15 cellular contexts compared by ENCODE assay signal in the genomic region with DNA sequence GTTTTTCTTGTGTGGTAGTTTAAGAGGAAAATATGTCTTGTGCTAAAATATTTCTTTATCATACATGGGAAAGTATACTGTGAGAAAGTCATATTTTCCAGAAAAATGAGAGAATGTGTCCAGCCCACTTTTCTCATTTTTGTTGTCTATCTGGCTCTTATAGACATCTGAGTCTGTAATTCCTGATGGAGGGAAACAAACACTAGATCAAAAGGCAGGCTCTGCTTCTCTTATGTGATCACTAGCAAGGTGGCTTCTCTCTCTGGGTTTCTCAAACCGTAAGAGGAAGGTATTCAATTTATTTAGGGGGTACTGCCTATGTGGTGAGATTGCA. TPM values are rescaled to one million over a fixed set of nuclear protein-coding genes. Genes with fewer than 3 reads are reported as not detected.
DNase-seq lines count a peak whose midpoint lies in the region; ATAC-seq, FAIRE-seq and TF ChIP-seq lines count a peak whose summit lies in the region.
"Had no signal": no experiment of that assay in that cellular context is flagged by ENCODE, and none has a peak within 500 bp of the region (broad histone marks: within the 10 kb centered on the region; RNA-seq: fewer than 3 reads in every experiment).

No MANE protein-coding gene starts in this region.

- peaks cover 28% of the 10 kb centered on the region for H3K4me1 Mint-ChIP-seq in activated CD4-positive, alpha-beta memory T cell treated with anti-CD3 and anti-CD28 coated beads for 36 hours (ENCODE audit: low read depth)
- H3K4me1 Mint-ChIP-seq in activated CD4-positive, alpha-beta memory T cell treated with anti-CD3 and anti-CD28 coated beads, Interleukin-2, amount 10 ng/mL, durations not matched to agents 7 days and 5 days: peaks cover 23% of the 10 kb centered on the region
- peaks cover 11 to 38% (median 14%) of the 10 kb centered on the region in 4 donors for H3K4me1 Mint-ChIP-seq in CD4-positive, CD25-positive, alpha-beta regulatory T cell
- peaks cover 14% of the 10 kb centered on the region for H3K4me1 Mint-ChIP-seq in central memory CD8-positive, alpha-beta T cell

- no peaks in the 10 kb centered on the region for H3K27me3 Mint-ChIP-seq in activated CD4-positive, alpha-beta memory T cell treated with anti-CD3 and anti-CD28 coated beads for 36 hours
- no peaks in the 10 kb centered on the region for H3K27me3 Mint-ChIP-seq in activated CD4-positive, alpha-beta memory T cell treated with anti-CD3 and anti-CD28 coated beads, Interleukin-2, amount 10 ng/mL, durations not matched to agents 7 days and 5 days
- no peaks in the 10 kb centered on the region for H3K27me3 Mint-ChIP-seq in CD4-positive, CD25-positive, alpha-beta regulatory T cell
- H3K27me3 Mint-ChIP-seq in central memory CD8-positive, alpha-beta T cell: no peaks in the 10 kb centered on the region

- no peak for FAIRE-seq in frontal cortex (lab: Jason Lieb, UNC)

- no peaks in the 10 kb centered on the region for H3K27me3 ChIP-seq in CD4-positive, CD25-positive, alpha-beta regulatory T cell (ENCODE audit: control insufficient read depth, insufficient read depth, low read length)

- H3K4me2 ChIP-seq in OCI-LY7 (ENCODE audit: low read length): no peak overlapping the region

- intact Hi-C loops in activated CD4-positive, alpha-beta memory T cell treated with anti-CD3 and anti-CD28 coated beads for 36 hours (cut with micrococcal nuclease): loop anchor here (1.0 to 2.0 kb wide), 4 partner anchors 15 to 171 kb away; a partner anchor contains a TSS
- intact Hi-C loops in OCI-LY7 (cut with micrococcal nuclease; ENCODE audit: unreplicated experiment): no loop called here

- H3K27ac Mint-ChIP-seq in activated CD4-positive, alpha-beta memory T cell treated with anti-CD3 and anti-CD28 coated beads for 36 hours: peak overlapping the region; percentile 35
- H3K27ac Mint-ChIP-seq in activated CD4-positive, alpha-beta memory T cell treated with anti-CD3 and anti-CD28 coated beads, Interleukin-2, amount 10 ng/mL, durations not matched to agents 7 days and 5 days: no peak overlapping the region
- H3K27ac Mint-ChIP-seq in CD4-positive, CD25-positive, alpha-beta regulatory T cell: peak overlapping the region in 2 of 3 donors; percentile 37 to 67
- H3K27ac Mint-ChIP-seq in central memory CD8-positive, alpha-beta T cell (ENCODE audit: low read depth): peak overlapping the region; percentile 2

- no peaks in the 10 kb centered on the region for H3K9me3 ChIP-seq in CD4-positive, CD25-positive, alpha-beta regulatory T cell (ENCODE audit: control insufficient read depth in 2 of 2, low read length in 2 of 2)
- no peaks in the 10 kb centered on the region for H3K9me3 ChIP-seq in OCI-LY7 (ENCODE audit: low read length)
- H3K9me3 ChIP-seq: HAP-1 had no signal

- H3K9me2 ChIP-seq in OCI-LY7 (ENCODE audit: insufficient read depth, low read length): no peaks in the 10 kb centered on the region

- no peaks in the 10 kb centered on the region for H3K36me3 ChIP-seq in CD4-positive, CD25-positive, alpha-beta regulatory T cell (ENCODE audit: control insufficient read depth, insufficient read depth, low read length)
- H3K36me3 ChIP-seq in OCI-LY7 (ENCODE audit: insufficient read depth, low read length): no peaks in the 10 kb centered on the region; the same call in 1 of the 2 replicates
- H3K36me3 ChIP-seq: HAP-1 had no signal

- H3K36me3 Mint-ChIP-seq in activated CD4-positive, alpha-beta memory T cell treated with anti-CD3 and anti-CD28 coated beads for 36 hours: no peaks in the 10 kb centered on the region
- H3K36me3 Mint-ChIP-seq in activated CD4-positive, alpha-beta memory T cell treated with anti-CD3 and anti-CD28 coated beads, Interleukin-2, amount 10 ng/mL, durations not matched to agents 7 days and 5 days (ENCODE audit: low read depth): no peaks in the 10 kb centered on the region
- H3K36me3 Mint-ChIP-seq in CD4-positive, CD25-positive, alpha-beta regulatory T cell: no peaks in the 10 kb centered on the region
- peaks cover 3% of the 10 kb centered on the region for H3K36me3 Mint-ChIP-seq in central memory CD8-positive, alpha-beta T cell (ENCODE audit: insufficient read depth)

- no peak for TF ChIP-seq CTCF in OCI-LY7 (conservative IDR thresholded peaks at IDR 0.05; ENCODE audit: low read length)

- no peaks in the 10 kb centered on the region for H3K79me2 ChIP-seq in OCI-LY7 (ENCODE audit: insufficient read depth, low read depth, low read length)

- H3K4me3 ChIP-seq in CD4-positive, CD25-positive, alpha-beta regulatory T cell (ENCODE audit: low read depth, low read length): no peak overlapping the region
- no peak overlapping the region for H3K4me3 ChIP-seq in OCI-LY7 (ENCODE audit: low read depth, low read length, poor library complexity, severe bottlenecking)
- H3K4me3 ChIP-seq: HAP-1 had no signal

- no peak for DNase-seq in activated CD4-positive, alpha-beta memory T cell treated with anti-CD3 and anti-CD28 coated beads for 36 hours
- DNase-seq in activated CD4-positive, alpha-beta memory T cell treated with anti-CD3 and anti-CD28 coated beads, Interleukin-2, amount 10 ng/mL, durations not matched to agents 7 days and 5 days: no peak
- no peak for DNase-seq in CD4-positive, CD25-positive, alpha-beta regulatory T cell
- DNase-seq in OCI-LY7 (ENCODE audit: low spot score): no peak
- no peak for DNase-seq in central memory CD8-positive, alpha-beta T cell (ENCODE audit: low spot score in 2 of 2)
- no peak for DNase-seq in NCI-H1436 (lab: John Stamatoyannopoulos, UW)
- DNase-seq in DMS79 (lab: John Stamatoyannopoulos, UW): no peak
- no peak for DNase-seq in frontal cortex (ENCODE audit: low spot score in 2 of 2)
- DNase-seq: C1 segment of cervical spinal cord, Kasumi-1, NCI-H1105 treated with DMSO at 0.1 percent for 48 hours, NCI-H1930, NCI-H2171, NCI-H510A had no signal

- ATAC-seq in CD4-positive, CD25-positive, alpha-beta regulatory T cell (ENCODE audit: low read depth in 2 of 2): no peak
- ATAC-seq in central memory CD8-positive, alpha-beta T cell (replicated peaks; ENCODE audit: extremely low read depth, poor library complexity, severe bottlenecking): no peak

- no peak overlapping the region for H3K4me3 Mint-ChIP-seq in activated CD4-positive, alpha-beta memory T cell treated with anti-CD3 and anti-CD28 coated beads for 36 hours
- H3K4me3 Mint-ChIP-seq in activated CD4-positive, alpha-beta memory T cell treated with anti-CD3 and anti-CD28 coated beads, Interleukin-2, amount 10 ng/mL, durations not matched to agents 7 days and 5 days: no peak overlapping the region
- H3K4me3 Mint-ChIP-seq in CD4-positive, CD25-positive, alpha-beta regulatory T cell: no peak overlapping the region
- H3K4me3 Mint-ChIP-seq in central memory CD8-positive, alpha-beta T cell: no peak overlapping the region

- H4K20me1 ChIP-seq in OCI-LY7 (ENCODE audit: insufficient read depth, low read length): no peaks in the 10 kb centered on the region

- no TSS peak for BruUV-seq in OCI-LY7 (replicated peaks; lab: Mats Ljungman, UMichigan)

- CTCF ChIA-PET in activated CD4-positive, alpha-beta memory T cell treated with anti-CD3 and anti-CD28 coated beads for 36 hours (lab: Charles Lee): interaction anchor here (1.0 to 1.2 kb wide), 2 partner anchors 11 to 21 kb away, joined by 5 to 6 read pairs; no protein-coding TSS in a partner anchor
- CTCF ChIA-PET in activated CD4-positive, alpha-beta memory T cell treated with anti-CD3 and anti-CD28 coated beads, Interleukin-2, amount 10 ng/mL, durations not matched to agents 7 days and 5 days (lab: Charles Lee): interaction anchor here (0.7 to 1.2 kb wide), 2 partner anchors 19 to 21 kb away, joined by 4 to 5 read pairs; no protein-coding TSS in a partner anchor
- CTCF ChIA-PET in OCI-LY7 (lab: Charles Lee; ENCODE audit: unreplicated experiment): no interaction called here

- no peaks in the 10 kb centered on the region for H3K4me1 ChIP-seq in CD4-positive, CD25-positive, alpha-beta regulatory T cell (ENCODE audit: control insufficient read depth, insufficient read depth, low read length, poor library complexity, severe bottlenecking)
- peaks cover 65% of the 10 kb centered on the region for H3K4me1 ChIP-seq in OCI-LY7 (ENCODE audit: insufficient read depth, low read length, poor library complexity, severe bottlenecking)
- H3K4me1 ChIP-seq: HAP-1 had no signal

- peak overlapping the region; percentile 17; the same call in 1 of the 2 replicates for H2AFZ ChIP-seq in OCI-LY7 (ENCODE audit: low read length)

- H3K27ac ChIP-seq in CD4-positive, CD25-positive, alpha-beta regulatory T cell (ENCODE audit: insufficient read depth, low read length, poor library complexity, severe bottlenecking): no peak overlapping the region
- peak overlapping the region; percentile 19 for H3K27ac ChIP-seq in OCI-LY7 (ENCODE audit: low read depth, low read length, poor library complexity, severe bottlenecking)

- POLR2A ChIA-PET in activated CD4-positive, alpha-beta memory T cell treated with anti-CD3 and anti-CD28 coated beads for 36 hours (lab: Charles Lee): no interaction called here
- POLR2A ChIA-PET in activated CD4-positive, alpha-beta memory T cell treated with anti-CD3 and anti-CD28 coated beads, Interleukin-2, amount 10 ng/mL, durations not matched to agents 7 days and 5 days (lab: Charles Lee): interaction anchor here (1.5 kb wide), 1 partner anchor 12 kb away, joined by 6 read pairs; no protein-coding TSS in a partner anchor
- POLR2A ChIA-PET in OCI-LY7 (lab: Charles Lee): interaction anchor here (0.6 to 2.3 kb wide), 6 partner anchors 9 to 281 kb away, joined by 3 to 14 read pairs (median 4); no protein-coding TSS in a partner anchor

- H3K9me3 Mint-ChIP-seq in activated CD4-positive, alpha-beta memory T cell treated with anti-CD3 and anti-CD28 coated beads for 36 hours: no peaks in the 10 kb centered on the region
- no peaks in the 10 kb centered on the region for H3K9me3 Mint-ChIP-seq in activated CD4-positive, alpha-beta memory T cell treated with anti-CD3 and anti-CD28 coated beads, Interleukin-2, amount 10 ng/mL, durations not matched to agents 7 days and 5 days
- H3K9me3 Mint-ChIP-seq in CD4-positive, CD25-positive, alpha-beta regulatory T cell: no peaks in the 10 kb centered on the region
- H3K9me3 Mint-ChIP-seq in central memory CD8-positive, alpha-beta T cell: no peaks in the 10 kb centered on the region

RNA-seq across cellular contexts. Expression of a gene that starts 40.0 kb away (rescaled TPM):
- total RNA-seq in activated CD4-positive, alpha-beta memory T cell treated with anti-CD3 and anti-CD28 coated beads for 36 hours: 10 to 100 TPM; 18.4 to 18.7 TPM
- 10 to 100 TPM; 20.3 to 20.6 TPM for total RNA-seq in activated CD4-positive, alpha-beta memory T cell treated with anti-CD3 and anti-CD28 coated beads, Interleukin-2, amount 10 ng/mL, durations not matched to agents 7 days and 5 days
- 13.1 TPM for total RNA-seq in CD4-positive, CD25-positive, alpha-beta regulatory T cell
- polyA plus RNA-seq in CD4-positive, CD25-positive, alpha-beta regulatory T cell: 10 to 100 TPM in 3 of 4 donors, 1 to 10 TPM in 1; 9.4 to 15.6 (median 13.6) TPM
- total RNA-seq in OCI-LY7 (2014; rRNA removed; shearing (Covaris generic)): 18.9 and 20.3 TPM in 2 replicates
- total RNA-seq in OCI-LY7 (2022): 23.4 and 27.6 TPM in 2 replicates
- 82.3 TPM for total RNA-seq in frontal cortex

RNA-seq across cellular contexts. Expression of a gene that starts 40.5 kb away (rescaled TPM):
- total RNA-seq in activated CD4-positive, alpha-beta memory T cell treated with anti-CD3 and anti-CD28 coated beads for 36 hours: 1 to 10 TPM; 8.1 to 8.9 TPM
- total RNA-seq in activated CD4-positive, alpha-beta memory T cell treated with anti-CD3 and anti-CD28 coated beads, Interleukin-2, amount 10 ng/mL, durations not matched to agents 7 days and 5 days: 1 to 10 TPM; 7.3 to 7.5 TPM
- total RNA-seq in CD4-positive, CD25-positive, alpha-beta regulatory T cell: 5.2 TPM
- 1 to 10 TPM; 4.5 to 7.1 (median 5.8) TPM for polyA plus RNA-seq in CD4-positive, CD25-positive, alpha-beta regulatory T cell
- total RNA-seq in OCI-LY7 (2014; rRNA removed; shearing (Covaris generic)): 3.3 and 5.6 TPM in 2 replicates
- total RNA-seq in OCI-LY7 (2022) (7.5 and 8.6 TPM in 2 replicates), frontal cortex (4.9 TPM)
